1 cellular context compared by ENCODE assay signal in genomic region chr16:24543949-24544348, GRCh38.
TF ChIP-seq lines count a peak whose summit lies in the region.

No MANE protein-coding gene starts in this region.

TF ChIP-seq in SK-N-SH, 30 proteins besides CTCF, POLR2A, EP300 and RAD21 (continued from another document):
- TF ChIP-seq POLR2AphosphoS5 (IDR thresholded peaks at IDR 0.05; ENCODE audit: low read depth, low read length) = no peak
- TF ChIP-seq TCF12 (IDR thresholded peaks at IDR 0.05) = no peak
- no peak for TF ChIP-seq TAF1 (IDR thresholded peaks at IDR 0.05; ENCODE audit: borderline replicate concordance, low read depth, low read length)
TF ChIP-seq in SK-N-SH: peak in this region for 0.
